ENCODE assay signal across 17 cellular contexts in the genomic region with DNA sequence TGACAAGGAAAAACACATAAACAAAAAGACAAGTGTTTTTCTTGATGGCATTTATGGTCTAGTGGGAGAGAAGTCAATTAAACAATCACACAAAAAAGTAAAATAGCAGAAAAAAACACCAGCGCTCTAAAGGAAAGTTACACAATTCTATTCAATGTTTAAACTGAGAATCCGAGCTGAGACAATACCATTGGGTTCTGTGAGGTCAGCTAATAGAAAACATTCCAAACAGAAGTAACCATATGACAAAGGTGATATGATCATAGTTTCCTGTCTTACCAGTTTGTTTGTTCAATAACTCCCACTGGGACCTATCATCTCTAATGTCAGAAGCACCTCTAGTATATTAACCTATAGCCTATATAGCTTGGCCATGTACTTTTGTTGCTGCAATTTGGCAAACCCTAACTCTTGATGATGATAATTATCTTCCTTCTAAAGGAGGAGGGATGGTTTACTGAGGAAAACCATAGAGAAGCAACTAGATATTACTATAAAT.
DNase-seq lines count a peak whose midpoint lies in the region; ATAC-seq, FAIRE-seq and TF ChIP-seq lines count a peak whose summit lies in the region.
"Had no signal": no experiment of that assay in that cellular context is flagged by ENCODE, and none has a peak within 500 bp of the region (broad histone marks: within the 10 kb centered on the region; RNA-seq: fewer than 3 reads in every experiment).

No MANE protein-coding gene starts in this region.

- H3K4me3 ChIP-seq in bronchial epithelial cell (ENCODE audit: low read depth, low read length): no peak overlapping the region
- H3K4me3 ChIP-seq: A549 had no signal

- no peak for TF ChIP-seq CTCF in bronchial epithelial cell (IDR thresholded peaks at IDR 0.05; ENCODE audit: insufficient read depth, low read length, severe bottlenecking)

- no peaks in the 10 kb centered on the region for H3K36me3 ChIP-seq in bronchial epithelial cell (ENCODE audit: control insufficient read depth, insufficient read depth, low read length)

- DNase-seq in NCI-H2171 treated with DMSO at 0.1 percent for 48 hours (lab: John Stamatoyannopoulos, UW): peak; percentile 55
- no peak for DNase-seq in NCI-H2171 (lab: John Stamatoyannopoulos, UW)
- DNase-seq in NCI-H2227 (lab: John Stamatoyannopoulos, UW; ENCODE audit: unreplicated experiment): peak; percentile 84
- peak; percentile 19 for DNase-seq in bronchial epithelial cell (ENCODE audit: low read depth)
- DNase-seq in lung microvascular endothelial cell (ENCODE audit: low read depth in 2 of 2): peak; percentile 67 to 76
- no peak for DNase-seq in DMS53 treated with DMSO at 0.1 percent for 48 hours (lab: John Stamatoyannopoulos, UW; ENCODE audit: unreplicated experiment)
- DNase-seq: CD4-positive, CD25-positive, alpha-beta regulatory T cell; DND-41; Karpas-422; NCI-H187 treated with DMSO at 0.1 percent for 48 hours; NCI-H510A; Right ventricle myocardium superior had no signal

- ATAC-seq in GM18520 (IDR thresholded peaks at IDR 0.05; ENCODE audit: unreplicated experiment): no peak
- no peak for ATAC-seq in GM21367 (IDR thresholded peaks at IDR 0.05; ENCODE audit: unreplicated experiment)
- ATAC-seq: A549 had no signal

- no peaks in the 10 kb centered on the region for H3K27me3 ChIP-seq in bronchial epithelial cell (ENCODE audit: control insufficient read depth, insufficient read depth, low read length)

- FAIRE-seq in bronchial epithelial cell (lab: Jason Lieb, UNC): no peak
- FAIRE-seq: A549, GM12891, RCC 7860 had no signal

Comparison
In these comparisons a context has a peak if more than half of its experiments do, and no peak if none do; other contexts are left out.
1. DNase-seq: peak in NCI-H2171 treated with DMSO at 0.1 percent for 48 hours (single experiment), NCI-H2227 (single experiment), bronchial epithelial cell (single experiment) and lung microvascular endothelial cell (2 of 2); none in NCI-H2171 (single experiment) and DMS53 treated with DMSO at 0.1 percent for 48 hours (single experiment).